Comparison of ENCODE assay signal across 25 cellular contexts in the genomic region with DNA sequence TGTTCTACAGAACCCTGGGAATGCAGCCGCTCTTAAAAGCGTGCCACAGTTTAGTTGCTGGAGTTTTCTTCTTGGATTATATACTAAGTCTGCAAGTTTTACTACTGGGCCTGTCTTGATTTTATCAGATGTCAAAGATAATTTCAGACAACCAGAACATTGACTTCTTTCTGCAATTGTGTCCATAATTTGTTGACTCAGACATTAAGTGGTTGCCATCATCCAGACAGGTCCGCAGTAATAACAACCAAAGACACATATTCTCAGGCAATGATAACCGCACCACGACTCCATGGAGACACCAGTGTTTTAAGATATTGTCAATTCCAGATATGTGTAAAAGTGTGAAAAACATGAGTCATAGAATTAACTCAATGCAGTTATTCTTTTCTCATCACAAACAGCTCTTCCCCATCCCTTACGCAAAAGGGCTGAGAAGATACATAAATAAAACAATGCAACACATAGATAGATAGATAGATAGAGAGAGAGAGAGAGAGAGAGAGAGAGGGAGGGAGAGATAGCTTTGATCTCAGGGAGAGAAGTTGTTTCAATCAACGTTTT.
"Had no signal": no experiment of that assay in that cellular context is flagged by ENCODE, and none has a peak within 500 bp of the region (broad histone marks: within the 10 kb centered on the region; RNA-seq: fewer than 3 reads in every experiment).

No MANE protein-coding gene starts in this region.

- ATAC-seq: activated CD4-positive, CD25-positive, alpha-beta regulatory T cell treated with anti-CD3 and anti-CD28 coated beads, Interleukin-2, amount 50 U/mL, for 24 hours; activated CD8-positive, alpha-beta memory T cell treated with anti-CD3 and anti-CD28 coated beads, Interleukin-2, amount 10 ng/mL, durations not matched to agents 7 days and 5 days; body of pancreas; left lobe of liver; naive thymus-derived CD8-positive, alpha-beta T cell; right cardiac atrium; stimulated activated memory B cell treated with anti-CD40 and anti-IgM and Interleukin-4, amounts not matched to agents 10 μg/mL and 1 μg/mL and 100 μg/mL, for 72 hours had no signal

- H3K4me2 ChIP-seq: hepatocyte had no signal

- H2AFZ ChIP-seq: hepatocyte had no signal

- H3K79me2 ChIP-seq: hepatocyte had no signal

- H3K36me3 ChIP-seq: cardiac muscle cell, prostate gland, stomach, suprapubic skin, tibial nerve had no signal

- H3K4me3 ChIP-seq: body of pancreas, cardiac muscle cell, hepatocyte, lung, prostate gland, stomach, suprapubic skin, tibial nerve had no signal

- H3K27ac ChIP-seq: body of pancreas, cardiac muscle cell, hepatocyte, prostate gland, stomach, suprapubic skin, tibial nerve, VCaP had no signal

- DNase-seq: activated CD4-positive, alpha-beta memory T cell treated with anti-CD3 and anti-CD28 coated beads, Interleukin-2, amount 10 ng/mL, durations not matched to agents 7 days and 5 days; activated CD4-positive, alpha-beta T cell treated with anti-CD3 and anti-CD28 coated beads, Interleukin-2, amount 10 ng/mL, durations not matched to agents 24 days and 14 days; activated CD8-positive, alpha-beta memory T cell treated with anti-CD3 and anti-CD28 coated beads, Interleukin-2, amount 10 ng/mL, durations not matched to agents 7 days and 5 days; activated effector memory CD4-positive, alpha-beta T cell treated with anti-CD3 and anti-CD28 coated beads, Interleukin-2, amount 50 U/mL, for 16 hours; activated naive CD4-positive, alpha-beta T cell treated with anti-CD3 and anti-CD28 coated beads, Interleukin-2, amount 10 ng/mL, durations not matched to agents 7 days and 5 days; activated T-cell treated with anti-CD3 and anti-CD28 coated beads for 4 hours; body of pancreas; effector CD4-positive, alpha-beta T cell; erythroblast; glutamatergic neuron; immature natural killer cell; naive thymus-derived CD8-positive, alpha-beta T cell; right cardiac atrium; stimulated activated CD4-positive, alpha-beta T cell treated with anti-CD3 and anti-CD28 coated beads, Interleukin-2, amount 100 ng/mL, for 24 hours; stomach had no signal

- H3K4me1 ChIP-seq: prostate gland had no signal

- H3K9me3 ChIP-seq: body of pancreas, prostate gland, stomach, suprapubic skin, tibial nerve had no signal
